ENCODE assay signal across 8 cellular contexts in the genomic region with DNA sequence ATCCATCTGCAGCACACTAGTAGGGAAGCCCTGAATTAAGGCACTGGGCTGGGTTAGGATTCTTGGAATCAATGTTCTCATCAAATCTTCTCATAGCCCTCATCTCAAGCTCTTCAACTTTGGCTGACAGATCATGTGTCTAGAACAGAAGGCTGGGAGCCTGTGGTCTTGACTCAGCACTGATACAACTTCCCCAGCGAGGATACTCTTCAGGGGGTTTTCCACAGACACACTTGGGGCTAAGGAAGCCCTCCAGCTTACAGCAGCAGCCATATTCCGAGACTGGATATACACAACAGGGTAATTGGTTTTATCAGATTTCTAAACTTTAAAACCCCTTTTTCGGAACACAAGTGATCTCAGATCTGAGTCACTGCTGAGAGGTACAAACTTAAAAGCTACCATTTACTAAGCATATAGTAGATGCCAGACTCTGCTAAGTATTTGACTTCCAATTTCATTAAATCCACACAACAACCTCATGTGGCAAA. TPM values are rescaled to one million over a fixed set of nuclear protein-coding genes. Genes with fewer than 3 reads are reported as not detected.
DNase-seq lines count a peak whose midpoint lies in the region; ATAC-seq and TF ChIP-seq lines count a peak whose summit lies in the region.

No MANE protein-coding gene starts in this region.

- ATAC-seq in GM21529 (IDR thresholded peaks at IDR 0.05; ENCODE audit: unreplicated experiment), result no peak
- ATAC-seq in HG03196 (IDR thresholded peaks at IDR 0.05; ENCODE audit: unreplicated experiment), result no peak

- no peaks in the 10 kb centered on the region for H3K27me3 ChIP-seq in dorsolateral prefrontal cortex

- intact Hi-C loops in dorsolateral prefrontal cortex (cut with DNase I), result no loop called here

- peak overlapping the region in 22 of 59 donors; percentile 2 to 92 (median 22) for H3K4me3 ChIP-seq in dorsolateral prefrontal cortex

- DNase-seq in GM13976 (ENCODE audit: low spot score) (peak; percentile 63), UCSD-AML1 (lab: John Stamatoyannopoulos, UW; ENCODE audit: unreplicated experiment) (peak; percentile 21), dorsolateral prefrontal cortex (no peak), NCI-H2227 (lab: John Stamatoyannopoulos, UW; ENCODE audit: unreplicated experiment) (no peak), KBM-7 (no peak)
- DNase-seq in stimulated activated CD8-positive, alpha-beta memory T cell treated with anti-CD3 and anti-CD28 coated beads, Interleukin-15, amount 100 ng/mL, for 4 hours (ENCODE audit: low read depth in 2 of 2), result peak; percentile 13 to 48

- in situ Hi-C loops in GM13976 (cut with MboI; ENCODE audit: low sequenced_read_pairs, unreplicated experiment) (no loop called here), KBM-7 (cut with MboI; ENCODE audit: low pct_unique_long_range_greater_than_20kb, low sequenced_read_pairs) (loop anchor here (10.0 kb wide), 1 partner anchor 49 kb away; no protein-coding TSS in a partner anchor)

- peak overlapping the region in 48 of 59 donors; percentile 1 to 98 (median 54) for H3K27ac ChIP-seq in dorsolateral prefrontal cortex

- TF ChIP-seq CTCF in GM13976 (IDR thresholded peaks at IDR 0.05; ENCODE audit: borderline replicate concordance, control extremely low read depth, extremely low read depth, insufficient read depth, missing control alignments) (no peak), dorsolateral prefrontal cortex (IDR thresholded peaks at IDR 0.05 in 54 of 56, conservative IDR thresholded peaks at IDR 0.05 in 2 of 56; ENCODE audit: low read depth in 1 of 56, partially characterized antibody in 56 of 56) (no peak)

RNA-seq across cellular contexts. Expression of gene FMNL3, which starts 3.5 kb away (rescaled TPM):
- 10 to 100 TPM; 13.7 to 48.0 (median 29.3) TPM for total RNA-seq in dorsolateral prefrontal cortex

RNA-seq across cellular contexts. Expression of gene TMBIM6, which starts 37.7 kb away (rescaled TPM):
- 100 to 1,000 TPM; 290 to 477 (median 355) TPM for total RNA-seq in dorsolateral prefrontal cortex

Comparison
In these comparisons a context has a peak if more than half of its experiments do, and no peak if none do; other contexts are left out.
1. DNase-seq: peak in GM13976 (single experiment), UCSD-AML1 (single experiment) and stimulated activated CD8-positive, alpha-beta memory T cell treated with anti-CD3 and anti-CD28 coated beads, Interleukin-15, amount 100 ng/mL, for 4 hours (2 of 2); none in dorsolateral prefrontal cortex (0 of 10), NCI-H2227 (single experiment) and KBM-7 (single experiment).